ENCODE assay signal across 23 cellular contexts in genomic region chr12:128947199-128947598, GRCh38.
"Had no signal": no experiment of that assay in that cellular context is flagged by ENCODE, and none has a peak within 500 bp of the region (broad histone marks: within the 10 kb centered on the region; RNA-seq: fewer than 3 reads in every experiment).

No MANE protein-coding gene starts in this region.

- DNase-seq: activated CD4-positive, alpha-beta T cell treated with anti-CD3 and anti-CD28 coated beads for 36 hours; activated CD4-positive, CD25-positive, alpha-beta regulatory T cell; activated CD8-positive, alpha-beta memory T cell treated with anti-CD3 and anti-CD28 coated beads, Interleukin-2, amount 10 ng/mL, durations not matched to agents 7 days and 5 days; activated CD8-positive, alpha-beta T cell treated with anti-CD3 and anti-CD28 coated beads, Interleukin-2, amount 10 ng/mL, durations not matched to agents 7 days and 5 days; activated naive CD4-positive, alpha-beta T cell treated with anti-CD3 and anti-CD28 coated beads, Interleukin-2, amount 10 ng/mL, durations not matched to agents 7 days and 5 days; activated naive CD8-positive, alpha-beta T cell treated with anti-CD3 and anti-CD28 coated beads, Interleukin-2, amount 10 ng/mL, durations not matched to agents 7 days and 5 days; activated T-cell treated with anti-CD3 and anti-CD28 coated beads, Interleukin-2, amount 50 U/mL, for 72 hours; cerebellar nuclear complex; colonic mucosa; effector CD8-positive, alpha-beta T cell; left ventricle myocardium inferior; mesendoderm; ovary; psoas muscle; spleen; stimulated activated naive CD4-positive, alpha-beta T cell; transverse colon had no signal

- H3K36me3 Mint-ChIP-seq: activated CD8-positive, alpha-beta memory T cell treated with anti-CD3 and anti-CD28 coated beads, Interleukin-2, amount 10 ng/mL, durations not matched to agents 7 days and 5 days; activated naive CD4-positive, alpha-beta T cell treated with anti-CD3 and anti-CD28 coated beads, Interleukin-2, amount 10 ng/mL, durations not matched to agents 7 days and 5 days; activated naive CD8-positive, alpha-beta T cell treated with anti-CD3 and anti-CD28 coated beads, Interleukin-2, amount 10 ng/mL, durations not matched to agents 7 days and 5 days; natural killer cell treated with Interleukin-12 subunit alpha and Interleukin-12 subunit beta and Interleukin-15 and Interleukin-18, amount 100 ng/mL, for 72 hours had no signal

- H3K9me3 Mint-ChIP-seq: activated naive CD8-positive, alpha-beta T cell treated with anti-CD3 and anti-CD28 coated beads, Interleukin-2, amount 10 ng/mL, durations not matched to agents 7 days and 5 days; activated T-cell treated with anti-CD3 and anti-CD28 coated beads, Interleukin-2, amount 50 U/mL, for 72 hours; natural killer cell treated with Interleukin-12 subunit alpha and Interleukin-12 subunit beta and Interleukin-15 and Interleukin-18, amount 100 ng/mL, for 72 hours had no signal

- H3K27me3 Mint-ChIP-seq: activated CD4-positive, alpha-beta T cell treated with anti-CD3 and anti-CD28 coated beads for 36 hours; activated CD8-positive, alpha-beta memory T cell treated with anti-CD3 and anti-CD28 coated beads, Interleukin-2, amount 10 ng/mL, durations not matched to agents 7 days and 5 days; activated naive CD4-positive, alpha-beta T cell treated with anti-CD3 and anti-CD28 coated beads, Interleukin-2, amount 10 ng/mL, durations not matched to agents 7 days and 5 days had no signal

- ATAC-seq: activated CD4-positive, alpha-beta T cell treated with anti-CD3 and anti-CD28 coated beads for 36 hours; activated CD8-positive, alpha-beta memory T cell treated with anti-CD3 and anti-CD28 coated beads, Interleukin-2, amount 10 ng/mL, durations not matched to agents 7 days and 5 days; activated CD8-positive, alpha-beta T cell treated with anti-CD3 and anti-CD28 coated beads, Interleukin-2, amount 10 ng/mL, durations not matched to agents 7 days and 5 days; activated T-cell treated with anti-CD3 and anti-CD28 coated beads, Interleukin-2, amount 50 U/mL, for 72 hours; natural killer cell treated with Interleukin-12 subunit alpha and Interleukin-12 subunit beta and Interleukin-15 and Interleukin-18, amount 100 ng/mL, for 72 hours; psoas muscle had no signal

- H3K27me3 ChIP-seq: ascending aorta, cardiac muscle cell, colonic mucosa, ovary, right atrium auricular region, spleen, transverse colon had no signal

- H3K4me3 ChIP-seq: ascending aorta, cardiac muscle cell, colonic mucosa, left ventricle myocardium inferior, lung, ovary, psoas muscle, right atrium auricular region, spleen, transverse colon had no signal

- H3K4me3 Mint-ChIP-seq: activated CD4-positive, alpha-beta T cell treated with anti-CD3 and anti-CD28 coated beads for 36 hours; activated CD8-positive, alpha-beta memory T cell treated with anti-CD3 and anti-CD28 coated beads, Interleukin-2, amount 10 ng/mL, durations not matched to agents 7 days and 5 days; activated CD8-positive, alpha-beta T cell treated with anti-CD3 and anti-CD28 coated beads, Interleukin-2, amount 10 ng/mL, durations not matched to agents 7 days and 5 days; activated naive CD4-positive, alpha-beta T cell treated with anti-CD3 and anti-CD28 coated beads, Interleukin-2, amount 10 ng/mL, durations not matched to agents 7 days and 5 days; activated naive CD8-positive, alpha-beta T cell treated with anti-CD3 and anti-CD28 coated beads, Interleukin-2, amount 10 ng/mL, durations not matched to agents 7 days and 5 days; activated T-cell treated with anti-CD3 and anti-CD28 coated beads, Interleukin-2, amount 50 U/mL, for 72 hours; brain; natural killer cell treated with Interleukin-12 subunit alpha and Interleukin-12 subunit beta and Interleukin-15 and Interleukin-18, amount 100 ng/mL, for 72 hours had no signal

- H3K27ac Mint-ChIP-seq: activated CD8-positive, alpha-beta memory T cell treated with anti-CD3 and anti-CD28 coated beads, Interleukin-2, amount 10 ng/mL, durations not matched to agents 7 days and 5 days; activated CD8-positive, alpha-beta T cell treated with anti-CD3 and anti-CD28 coated beads, Interleukin-2, amount 10 ng/mL, durations not matched to agents 7 days and 5 days; activated naive CD4-positive, alpha-beta T cell treated with anti-CD3 and anti-CD28 coated beads, Interleukin-2, amount 10 ng/mL, durations not matched to agents 7 days and 5 days; activated naive CD8-positive, alpha-beta T cell treated with anti-CD3 and anti-CD28 coated beads, Interleukin-2, amount 10 ng/mL, durations not matched to agents 7 days and 5 days; activated T-cell treated with anti-CD3 and anti-CD28 coated beads, Interleukin-2, amount 50 U/mL, for 72 hours; brain; natural killer cell treated with Interleukin-12 subunit alpha and Interleukin-12 subunit beta and Interleukin-15 and Interleukin-18, amount 100 ng/mL, for 72 hours had no signal

- H3K9me3 ChIP-seq: ascending aorta, colonic mucosa, left ventricle myocardium inferior, ovary, psoas muscle, right atrium auricular region, spleen, transverse colon had no signal

- H3K36me3 ChIP-seq: ascending aorta, cardiac muscle cell, colonic mucosa, left ventricle myocardium inferior, ovary, right atrium auricular region, transverse colon had no signal

- H3K4me1 Mint-ChIP-seq: activated CD8-positive, alpha-beta memory T cell treated with anti-CD3 and anti-CD28 coated beads, Interleukin-2, amount 10 ng/mL, durations not matched to agents 7 days and 5 days had no signal

- H3K27ac ChIP-seq: ascending aorta, cardiac muscle cell, colonic mucosa, left ventricle myocardium inferior, ovary, psoas muscle, right atrium auricular region, transverse colon had no signal

- H3K4me1 ChIP-seq: ascending aorta, colonic mucosa, left ventricle myocardium inferior, psoas muscle, right atrium auricular region, transverse colon had no signal
